In genomic region chrX:153410888-153411254, GRCh38 we compare ENCODE assay signal across 11 cellular contexts. TPM values are rescaled to one million over a fixed set of nuclear protein-coding genes. Genes with fewer than 3 reads are reported as not detected.
DNase-seq lines count a peak whose midpoint lies in the region; ATAC-seq, FAIRE-seq and TF ChIP-seq lines count a peak whose summit lies in the region.
"Had no signal": no experiment of that assay in that cellular context is flagged by ENCODE, and none has a peak within 500 bp of the region (broad histone marks: within the 10 kb centered on the region; RNA-seq: fewer than 3 reads in every experiment).

No MANE protein-coding gene starts in this region.

- H3K36me3 ChIP-seq in H1 (ENCODE audit: control insufficient read depth in 2 of 4, insufficient read depth in 4 of 4, low read length in 3 of 4) = no peaks in the 10 kb centered on the region
- no peaks in the 10 kb centered on the region for H3K36me3 ChIP-seq in pancreas

- no peak overlapping the region; the same call in 1 of the 2 replicates for H4K8ac ChIP-seq in H1 (ENCODE audit: extremely low read depth, insufficient read depth, low read length)

- H3K9ac ChIP-seq in H1 (replicated peaks in 1 of 4; ENCODE audit: extremely low read depth in 1 of 4, low read depth in 3 of 4, low read length in 3 of 4) = no peak overlapping the region

- H2BK15ac ChIP-seq in H1 (ENCODE audit: low read length) = no peak overlapping the region

- CTCF ChIA-PET in CD4-positive, alpha-beta T cell (lab: Charles Lee) = no interaction called here
- CTCF ChIA-PET in H1 (lab: Charles Lee; ENCODE audit: partially characterized antibody) = interaction anchor here (1.1 kb wide), 1 partner anchor 378 kb away, joined by 3 read pairs; no protein-coding TSS in a partner anchor

- H3K4me1 ChIP-seq in H1 (replicated peaks in 1 of 4; ENCODE audit: control insufficient read depth in 3 of 4, insufficient read depth in 4 of 4, low read length in 3 of 4) (no peaks in the 10 kb centered on the region), pancreas (no peaks in the 10 kb centered on the region)

- no peak for FAIRE-seq in H1 (lab: Jason Lieb, UNC)
- no peak for FAIRE-seq in pancreas (lab: Jason Lieb, UNC)
- FAIRE-seq in GM12892 (lab: Jason Lieb, UNC) = no peak
- FAIRE-seq: endometrium had no signal

- no peak overlapping the region for H4K91ac ChIP-seq in H1 (replicated peaks; ENCODE audit: insufficient read length, low read length)

- H3K4me3 Mint-ChIP-seq in CD4-positive, alpha-beta T cell = peak overlapping the region; percentile 38

- no peaks in the 10 kb centered on the region for H3K9me3 Mint-ChIP-seq in CD4-positive, alpha-beta T cell

- H2BK120ac ChIP-seq in H1 (replicated peaks; ENCODE audit: low read depth, low read length) = no peak overlapping the region

- intact Hi-C loops in CD4-positive, alpha-beta T cell (cut with DNase I, micrococcal nuclease) = no loop called here
- intact Hi-C loops in pancreas (cut with DNase I) = no loop called here

- no peak for TF ChIP-seq EP300 in H1 (IDR thresholded peaks at IDR 0.05; ENCODE audit: borderline replicate concordance in 1 of 2, low read depth in 2 of 2, low read length in 2 of 2)

- 37% methylated on average over 10 of the region's 12 CpGs; no CpG with 5 or more reads in 1 of the 2 experiments for WGBS in H1 (ENCODE audit: extremely low coverage in 1 of 2, insufficient coverage in 1 of 2, insufficient read length in 1 of 2, insufficient replicate concordance in 2 of 2, low coverage in 1 of 2, low lambda C conversion rate in 2 of 2, missing lambda C conversion rate in 1 of 2), 2 experiments
- WGBS in pancreas, 2 donors = 52 to 66% methylated on average over 12 of the region's 12 CpGs

- TF ChIP-seq POLR2A in H1 (IDR thresholded peaks at IDR 0.05; ENCODE audit: control extremely low read depth in 1 of 2, low read depth in 2 of 2, low read length in 2 of 2) (no peak), GM12892 (IDR thresholded peaks at IDR 0.05; ENCODE audit: low read depth, low read length) (no peak)

- no peak overlapping the region for H3K56ac ChIP-seq in H1 (replicated peaks; ENCODE audit: insufficient read length, low read depth, low read length)

- no peak overlapping the region for H3K27ac Mint-ChIP-seq in CD4-positive, alpha-beta T cell

- no peak overlapping the region for H3K4ac ChIP-seq in H1 (replicated peaks; ENCODE audit: insufficient read length, low read depth, low read length)

- no peak for TF ChIP-seq RAD21 in H1 (IDR thresholded peaks at IDR 0.05 in 1 of 2, conservative IDR thresholded peaks at IDR 0.05 in 1 of 2; ENCODE audit: low read depth in 2 of 2, low read length in 2 of 2)

- POLR2A ChIA-PET in CD4-positive, alpha-beta T cell (lab: Charles Lee) = no interaction called here
- POLR2A ChIA-PET in H1 (lab: Charles Lee; ENCODE audit: partially characterized antibody) = no interaction called here

- no peak overlapping the region for H4K5ac ChIP-seq in H1 (ENCODE audit: insufficient read length, low read depth, low read length)

- peaks cover 6% of the 10 kb centered on the region for H3K27me3 Mint-ChIP-seq in CD4-positive, alpha-beta T cell

- no peaks in the 10 kb centered on the region for H3K79me1 ChIP-seq in H1 (ENCODE audit: low read depth, low read length)

- H3K23me2 ChIP-seq in H1 (ENCODE audit: low read depth, low read length) = peaks cover 3% of the 10 kb centered on the region; the same call in 1 of the 2 replicates

- H2BK20ac ChIP-seq in H1 (ENCODE audit: low read length) = no peak overlapping the region

- H2BK12ac ChIP-seq in H1 (ENCODE audit: low read depth, low read length) = no peak overlapping the region

- no peak overlapping the region for H3K14ac ChIP-seq in H1 (ENCODE audit: insufficient read length)

- H3K4me3 ChIP-seq in Jurkat, Clone E6-1 (ENCODE audit: low read length) = peak overlapping the region; percentile 21
- H3K4me3 ChIP-seq in H1 (ENCODE audit: extremely low read depth in 1 of 4, insufficient read depth in 2 of 4, low read depth in 3 of 4, low read length in 4 of 4) (peak overlapping the region; percentile 27 to 60 (median 33); a peak in 7 of 8 replicates), pancreas (peak overlapping the region in 3 of 4 donors; percentile 14 to 45 (median 38))

- no peak overlapping the region for H2BK5ac ChIP-seq in H1 (ENCODE audit: low read depth, low read length)

- no peaks in the 10 kb centered on the region for H3K27me3 ChIP-seq in CD4-positive, alpha-beta T cell (ENCODE audit: control insufficient read depth, insufficient read depth, low read length)
- H3K27me3 ChIP-seq in H1 (replicated peaks in 1 of 4; ENCODE audit: control insufficient read depth in 3 of 4, extremely low read depth in 1 of 4, insufficient read depth in 3 of 4, low read length in 3 of 4) (peaks cover 8 to 25% (median 16%) of the 10 kb centered on the region in 4 experiments), pancreas (no peaks in the 10 kb centered on the region)

- H4K20me1 ChIP-seq in H1 (replicated peaks in 1 of 2; ENCODE audit: control insufficient read depth in 1 of 2, insufficient read depth in 2 of 2, low read length in 2 of 2) = no peaks in the 10 kb centered on the region

- H3K4me2 ChIP-seq in H1 (ENCODE audit: insufficient read depth in 1 of 2, low read depth in 2 of 2, low read length in 2 of 2) = peak overlapping the region; percentile 29 to 63

- H3K4me1 Mint-ChIP-seq in CD4-positive, alpha-beta T cell (ENCODE audit: low read depth) = peaks cover 7% of the 10 kb centered on the region

- no peaks in the 10 kb centered on the region for H3K36me3 Mint-ChIP-seq in CD4-positive, alpha-beta T cell (ENCODE audit: low read depth)

- no peaks in the 10 kb centered on the region for H3K79me2 ChIP-seq in H1 (ENCODE audit: control insufficient read depth in 1 of 2, insufficient read depth in 2 of 2, low read length in 2 of 2)

- no peak for DNase-seq in CD4-positive, alpha-beta T cell
- no peak for DNase-seq in Jurkat, Clone E6-1 (ENCODE audit: low read depth, low spot score)
- no peak for DNase-seq in H1 (ENCODE audit: low read depth in 1 of 2, low spot score in 2 of 2)
- DNase-seq in pancreas = no peak
- no peak for DNase-seq in GM12892 (ENCODE audit: insufficient read length)
- DNase-seq in HuH-7 (ENCODE audit: low spot score) = no peak
- DNase-seq: NCI-H446 treated with DMSO at 0.1 percent for 48 hours had no signal

- no peak overlapping the region for H2AK5ac ChIP-seq in H1 (ENCODE audit: low read depth, low read length)

- no peak overlapping the region for H3K18ac ChIP-seq in H1 (ENCODE audit: extremely low read depth, low read length)

- H3K27ac ChIP-seq in CD4-positive, alpha-beta T cell (ENCODE audit: low read depth, low read length) = no peak overlapping the region
- H3K27ac ChIP-seq in H1 (ENCODE audit: low read depth, low read length) = no peak overlapping the region
- H3K27ac ChIP-seq in pancreas = no peak overlapping the region

- no peak for TF ChIP-seq CTCF in CD4-positive, alpha-beta T cell (IDR thresholded peaks at IDR 0.05)
- TF ChIP-seq CTCF in H1 (IDR thresholded peaks at IDR 0.05; ENCODE audit: control extremely low read depth in 1 of 3, insufficient read depth in 1 of 3, low read depth in 1 of 3, low read length in 3 of 3) (no peak), pancreas (IDR thresholded peaks at IDR 0.05) (no peak)

- H2AFZ ChIP-seq in H1 (ENCODE audit: low read length) = peak overlapping the region; percentile 13; the same call in 1 of the 2 replicates

- ATAC-seq in CD4-positive, alpha-beta T cell (ENCODE audit: poor library complexity) = no peak
- ATAC-seq in pancreas = no peak
- no peak for ATAC-seq in GM18873 (IDR thresholded peaks at IDR 0.05; ENCODE audit: low FRiP score, unreplicated experiment)
- no peak for ATAC-seq in HG02970 (IDR thresholded peaks at IDR 0.05; ENCODE audit: low FRiP score, unreplicated experiment)

- no peaks in the 10 kb centered on the region for H3K9me3 ChIP-seq in CD4-positive, alpha-beta T cell (ENCODE audit: control insufficient read depth, low read length)
- H3K9me3 ChIP-seq in H1 (ENCODE audit: insufficient read depth in 2 of 2, low read depth in 1 of 2, low read length in 1 of 2) (no peaks in the 10 kb centered on the region), pancreas (no peaks in the 10 kb centered on the region)

- no peak overlapping the region for H3K23ac ChIP-seq in H1 (ENCODE audit: insufficient read length)

RNA-seq across cellular contexts. Expression of gene ZFP92, which starts 0.4 kb away (rescaled TPM):
- under 1 TPM; 0.08 to 0.11 TPM for total RNA-seq in CD4-positive, alpha-beta T cell
- 2.8 TPM for polyA plus RNA-seq in Jurkat, Clone E6-1 (2012; ENCODE audit: insufficient read depth, insufficient read length)
- 0.41 and 0.46 TPM in 2 replicates for total RNA-seq in H1 (2021; fragmentation: NEBNext Ultra II Directional; extraction: Animal tissue kit (Norgen Biotek cat#: 25700))
- polyA plus RNA-seq in H1 (2011; rRNA removed) = 0.14 and 0.17 TPM in 2 replicates
- 0.10 TPM for polyA plus RNA-seq in H1 (2011; cell fraction: cytosol; rRNA removed)
- polyA plus RNA-seq in H1 (2011; cell fraction: nucleus; rRNA removed) = 0.23 TPM
- 0.23 to 0.28 TPM (median 0.26 TPM) in 4 replicates for polyA plus RNA-seq in H1 (2012, experiment 1 of 2)
- polyA plus RNA-seq in H1 (2012, experiment 2 of 2) = 0.12 TPM
- 0.16 TPM for polyA plus RNA-seq in H1 (2013, experiment 1 of 2)
- polyA plus RNA-seq in H1 (2013, experiment 2 of 2) = 0.18 TPM
- 0.25 and 0.27 TPM in 2 replicates for polyA minus RNA-seq in H1 (2011; rRNA and poly(A)+ RNA removed)
- 0.37 TPM for polyA minus RNA-seq in H1 (2011; cell fraction: cytosol; rRNA and poly(A)+ RNA removed)
- polyA minus RNA-seq in H1 (2011; cell fraction: nucleus; rRNA and poly(A)+ RNA removed) = 0.40 TPM
- under 1 TPM; 0.28 to 1.00 (median 0.42) TPM for total RNA-seq in pancreas
- polyA plus RNA-seq in pancreas = under 1 TPM; 0.34 to 0.45 TPM
- polyA plus RNA-seq in GM12892 (2012; ENCODE audit: missing spikeins) = 0.91 TPM

RNA-seq across cellular contexts. Expression of gene PNMA6E, which starts 9.7 kb away (rescaled TPM):
- not detected for total RNA-seq in CD4-positive, alpha-beta T cell
- polyA plus RNA-seq in Jurkat, Clone E6-1 (2012; ENCODE audit: insufficient read depth, insufficient read length) = not detected
- total RNA-seq in H1 (2021; fragmentation: NEBNext Ultra II Directional; extraction: Animal tissue kit (Norgen Biotek cat#: 25700)) = not detected in 2 replicates
- polyA plus RNA-seq in H1 (2011; rRNA removed) (not detected in 2 replicates), pancreas (not detected)
- polyA plus RNA-seq in H1 (2011; cell fraction: cytosol; rRNA removed) = not detected
- polyA plus RNA-seq in H1 (2011; cell fraction: nucleus; rRNA removed) = not detected
- not detected in 4 replicates for polyA plus RNA-seq in H1 (2012, experiment 1 of 2)
- polyA plus RNA-seq in H1 (2012, experiment 2 of 2) = not detected
- not detected for polyA plus RNA-seq in H1 (2013, experiment 1 of 2)
- polyA plus RNA-seq in H1 (2013, experiment 2 of 2) = not detected
- polyA minus RNA-seq in H1 (2011; rRNA and poly(A)+ RNA removed) = not detected in 2 replicates
- not detected for polyA minus RNA-seq in H1 (2011; cell fraction: cytosol; rRNA and poly(A)+ RNA removed)
- polyA minus RNA-seq in H1 (2011; cell fraction: nucleus; rRNA and poly(A)+ RNA removed) = not detected
- total RNA-seq in pancreas = not detected
- polyA plus RNA-seq in GM12892 (2012; ENCODE audit: missing spikeins) = not detected
- total RNA-seq: mesenteric fat pad had no signal

RNA-seq across cellular contexts. Expression of gene TREX2, which starts 35.0 kb away (rescaled TPM):
- 1 to 10 TPM; 1.1 to 1.4 TPM for total RNA-seq in CD4-positive, alpha-beta T cell
- polyA plus RNA-seq in Jurkat, Clone E6-1 (2012; ENCODE audit: insufficient read depth, insufficient read length) = not detected
- total RNA-seq in H1 (2021; fragmentation: NEBNext Ultra II Directional; extraction: Animal tissue kit (Norgen Biotek cat#: 25700)) = 0.69 and 0.71 TPM in 2 replicates
- 0.80 and 1.5 TPM in 2 replicates for polyA plus RNA-seq in H1 (2011; rRNA removed)
- polyA plus RNA-seq in H1 (2011; cell fraction: cytosol; rRNA removed) = 0.79 TPM
- 4.4 TPM for polyA plus RNA-seq in H1 (2011; cell fraction: nucleus; rRNA removed)
- polyA plus RNA-seq in H1 (2012, experiment 1 of 2) = 0.30 to 0.61 TPM (median 0.49 TPM) in 4 replicates
- polyA plus RNA-seq in H1 (2012, experiment 2 of 2) = 0.68 TPM
- polyA plus RNA-seq in H1 (2013, experiment 1 of 2) = 0.39 TPM
- 0.31 TPM for polyA plus RNA-seq in H1 (2013, experiment 2 of 2)
- 0.22 and 0.38 TPM in 2 replicates for polyA minus RNA-seq in H1 (2011; rRNA and poly(A)+ RNA removed)
- 2.0 TPM for polyA minus RNA-seq in H1 (2011; cell fraction: cytosol; rRNA and poly(A)+ RNA removed)
- polyA minus RNA-seq in H1 (2011; cell fraction: nucleus; rRNA and poly(A)+ RNA removed) = 5.1 TPM
- under 1 TPM in 5 of 6 donors, not detected in 1; 0.19 to 0.59 (median 0.37) TPM for total RNA-seq in pancreas
- under 1 TPM; 0.89 to 0.91 TPM for polyA plus RNA-seq in pancreas
- not detected for polyA plus RNA-seq in GM12892 (2012; ENCODE audit: missing spikeins)

RNA-seq across cellular contexts. Expression of gene HAUS7, which starts 59.5 kb away (rescaled TPM):
- 10 to 100 TPM; 24.4 to 25.6 TPM for total RNA-seq in CD4-positive, alpha-beta T cell
- polyA plus RNA-seq in Jurkat, Clone E6-1 (2012; ENCODE audit: insufficient read depth, insufficient read length) = 53.1 TPM
- total RNA-seq in H1 (2021; fragmentation: NEBNext Ultra II Directional; extraction: Animal tissue kit (Norgen Biotek cat#: 25700)) = 53.4 and 54.0 TPM in 2 replicates
- polyA plus RNA-seq in H1 (2011; rRNA removed) = 45.4 and 56.9 TPM in 2 replicates
- 55.1 TPM for polyA plus RNA-seq in H1 (2011; cell fraction: cytosol; rRNA removed)
- 89.9 TPM for polyA plus RNA-seq in H1 (2011; cell fraction: nucleus; rRNA removed)
- polyA plus RNA-seq in H1 (2012, experiment 1 of 2) = 22.9 to 64.8 TPM (median 56.1 TPM) in 4 replicates
- polyA plus RNA-seq in H1 (2012, experiment 2 of 2) = 50.9 TPM
- polyA plus RNA-seq in H1 (2013, experiment 1 of 2) = 30.3 TPM
- 32.6 TPM for polyA plus RNA-seq in H1 (2013, experiment 2 of 2)
- polyA minus RNA-seq in H1 (2011; rRNA and poly(A)+ RNA removed) = 30.5 and 30.6 TPM in 2 replicates
- polyA minus RNA-seq in H1 (2011; cell fraction: cytosol; rRNA and poly(A)+ RNA removed) = 20.8 TPM
- polyA minus RNA-seq in H1 (2011; cell fraction: nucleus; rRNA and poly(A)+ RNA removed) = 17.5 TPM
- 10 to 100 TPM in 1 of 6 donors, 1 to 10 TPM in 5; 4.9 to 12.0 (median 8.7) TPM for total RNA-seq in pancreas
- polyA plus RNA-seq in pancreas = 10 to 100 TPM; 37.6 to 44.1 TPM
- 20.9 TPM for polyA plus RNA-seq in GM12892 (2012; ENCODE audit: missing spikeins)
